22 cellular contexts compared by ENCODE assay signal in genomic region chr10:121530481-121531075, GRCh38.
DNase-seq lines count a peak whose midpoint lies in the region; ATAC-seq, FAIRE-seq and TF ChIP-seq lines count a peak whose summit lies in the region.
"Had no signal": no experiment of that assay in that cellular context is flagged by ENCODE, and none has a peak within 500 bp of the region (broad histone marks: within the 10 kb centered on the region; RNA-seq: fewer than 3 reads in every experiment).

No MANE protein-coding gene starts in this region.

- H3K36me3 Mint-ChIP-seq in MCF 10A (ENCODE audit: insufficient read depth, unreplicated experiment) (no peaks in the 10 kb centered on the region), progenitor cell of endocrine pancreas (ENCODE audit: insufficient read depth) (peaks cover 31% of the 10 kb centered on the region), immature natural killer cell (no peaks in the 10 kb centered on the region)
- H3K36me3 Mint-ChIP-seq in activated CD4-positive, alpha-beta T cell treated with anti-CD3 and anti-CD28 coated beads for 36 hours (ENCODE audit: low read depth): no peaks in the 10 kb centered on the region

- FAIRE-seq in HepG2 (lab: Jason Lieb, UNC): no peak

- H3K9me3 Mint-ChIP-seq in MCF 10A (ENCODE audit: unreplicated experiment) (no peaks in the 10 kb centered on the region), progenitor cell of endocrine pancreas (ENCODE audit: low read depth) (no peaks in the 10 kb centered on the region), immature natural killer cell (no peaks in the 10 kb centered on the region)
- H3K9me3 Mint-ChIP-seq in activated CD4-positive, alpha-beta T cell treated with anti-CD3 and anti-CD28 coated beads for 36 hours (ENCODE audit: low read depth): no peaks in the 10 kb centered on the region

- H3K4me1 ChIP-seq in breast epithelium (peaks cover 0 to 3% of the 10 kb centered on the region in 2 donors), HepG2 (ENCODE audit: insufficient read depth, low read length) (peaks cover 80% of the 10 kb centered on the region), Karpas-422 (ENCODE audit: low read length) (peaks cover 6% of the 10 kb centered on the region; the same call in 1 of the 2 replicates)

- DNase-seq in breast epithelium (ENCODE audit: low spot score in 2 of 2) (no peak), MCF 10A (ENCODE audit: unreplicated experiment) (no peak), HepG2 (ENCODE audit: low spot score) (no peak), progenitor cell of endocrine pancreas (ENCODE audit: low spot score, unreplicated experiment) (no peak), immature natural killer cell (no peak), Karpas-422 (no peak)
- no peak for DNase-seq in activated CD4-positive, alpha-beta T cell treated with anti-CD3 and anti-CD28 coated beads for 36 hours
- DNase-seq: AML-193, GF-D8, GM23248, KG1, NCI-H1417, NCI-H187, NCI-H2107, NCI-H2227 treated with DMSO at 0.1 percent for 48 hours, NCI-H524, NCI-H82, OCI-M1, SHP77 had no signal

- no peaks in the 10 kb centered on the region for H4K20me1 ChIP-seq in HepG2 (ENCODE audit: insufficient read depth, low read length)
- H4K20me1 ChIP-seq in Karpas-422 (ENCODE audit: insufficient read depth, low read depth, low read length): no peaks in the 10 kb centered on the region

- POLR2A ChIA-PET in MCF 10A (lab: Yijun Ruan, JAX): no interaction called here
- POLR2A ChIA-PET in HepG2 (lab: Yijun Ruan, JAX): interaction anchor here (1.4 kb wide), 1 partner anchor 487 kb away, joined by 3 read pairs; no protein-coding TSS in a partner anchor
- POLR2A ChIA-PET in activated CD4-positive, alpha-beta T cell treated with anti-CD3 and anti-CD28 coated beads for 36 hours (lab: Charles Lee): no interaction called here

- TF ChIP-seq CTCF in breast epithelium (IDR thresholded peaks at IDR 0.05) (no peak), MCF 10A (IDR thresholded peaks at IDR 0.05; ENCODE audit: unreplicated experiment) (no peak), HepG2 (CRISPR knock-in tag; IDR thresholded peaks at IDR 0.05) (no peak), progenitor cell of endocrine pancreas (IDR thresholded peaks at IDR 0.05; ENCODE audit: unreplicated experiment) (no peak)

- WGBS in HepG2 (ENCODE audit: low lambda C conversion rate): 79% methylated on average over 7 of the region's 7 CpGs

- TF ChIP-seq POLR2A in breast epithelium (IDR thresholded peaks at IDR 0.05) (no peak), HepG2 (IDR thresholded peaks at IDR 0.05; ENCODE audit: insufficient read depth in 1 of 2, low read depth in 2 of 2, low read length in 2 of 2) (no peak)

- H3K4me3 Mint-ChIP-seq in MCF 10A (ENCODE audit: unreplicated experiment) (no peak overlapping the region), progenitor cell of endocrine pancreas (ENCODE audit: low read depth) (peak overlapping the region; percentile 5), immature natural killer cell (no peak overlapping the region)
- H3K4me3 Mint-ChIP-seq in activated CD4-positive, alpha-beta T cell treated with anti-CD3 and anti-CD28 coated beads for 36 hours: no peak overlapping the region

- no peak overlapping the region for H3K27ac Mint-ChIP-seq in MCF 10A (ENCODE audit: low read depth, unreplicated experiment)
- peak overlapping the region; percentile 83 for H3K27ac Mint-ChIP-seq in progenitor cell of endocrine pancreas
- H3K27ac Mint-ChIP-seq in activated CD4-positive, alpha-beta T cell treated with anti-CD3 and anti-CD28 coated beads for 36 hours: no peak overlapping the region
- no peak overlapping the region for H3K27ac Mint-ChIP-seq in immature natural killer cell

- TF ChIP-seq RAD21 in HepG2 (CRISPR knock-in tag; IDR thresholded peaks at IDR 0.05): no peak

- in situ Hi-C loops in HepG2 (cut with HindIII; ENCODE audit: extremely low pct_ligation_motif_present, low pct_unique_long_range_greater_than_20kb): no loop called here

- no peaks in the 10 kb centered on the region for H3K36me3 ChIP-seq in breast epithelium
- H3K36me3 ChIP-seq in HepG2 (replicated peaks in 1 of 2; ENCODE audit: control insufficient read depth in 1 of 2, insufficient read depth in 2 of 2, low read length in 2 of 2): no peaks in the 10 kb centered on the region
- H3K36me3 ChIP-seq in Karpas-422 (ENCODE audit: insufficient read depth, low read length): no peaks in the 10 kb centered on the region

- H3K9me2 ChIP-seq in Karpas-422 (replicated peaks; ENCODE audit: insufficient read depth, low read length): no peaks in the 10 kb centered on the region

- H2AFZ ChIP-seq in HepG2 (ENCODE audit: low read length) (no peak overlapping the region), Karpas-422 (ENCODE audit: low read length) (no peak overlapping the region)
- H2AFZ ChIP-seq: GM23248 had no signal

- no peaks in the 10 kb centered on the region for H3K27me3 Mint-ChIP-seq in MCF 10A (ENCODE audit: insufficient read depth, unreplicated experiment)
- no peaks in the 10 kb centered on the region for H3K27me3 Mint-ChIP-seq in progenitor cell of endocrine pancreas
- H3K27me3 Mint-ChIP-seq in activated CD4-positive, alpha-beta T cell treated with anti-CD3 and anti-CD28 coated beads for 36 hours: peaks cover 3% of the 10 kb centered on the region
- peaks cover 0 to 6% (median 4%) of the 10 kb centered on the region in 3 donors for H3K27me3 Mint-ChIP-seq in immature natural killer cell (ENCODE audit: low read depth in 3 of 3)

- CTCF ChIA-PET in MCF 10A (lab: Yijun Ruan, JAX) (interaction anchor here (0.6 kb wide), 1 partner anchor 368 kb away, joined by 3 read pairs; no protein-coding TSS in a partner anchor), HepG2 (lab: Yijun Ruan, JAX; ENCODE audit: low intra/inter-chr PET ratio, low total read pairs) (no interaction called here)
- CTCF ChIA-PET in activated CD4-positive, alpha-beta T cell treated with anti-CD3 and anti-CD28 coated beads for 36 hours (lab: Charles Lee): no interaction called here

- no peaks in the 10 kb centered on the region for H3K4me1 Mint-ChIP-seq in MCF 10A (ENCODE audit: insufficient read depth, unreplicated experiment)
- H3K4me1 Mint-ChIP-seq in progenitor cell of endocrine pancreas (ENCODE audit: low read depth): peaks cover 69% of the 10 kb centered on the region
- H3K4me1 Mint-ChIP-seq in activated CD4-positive, alpha-beta T cell treated with anti-CD3 and anti-CD28 coated beads for 36 hours: no peaks in the 10 kb centered on the region
- H3K4me1 Mint-ChIP-seq in immature natural killer cell: no peaks in the 10 kb centered on the region

- H3K79me2 ChIP-seq in HepG2 (ENCODE audit: insufficient read depth, low read length): no peaks in the 10 kb centered on the region
- no peaks in the 10 kb centered on the region for H3K79me2 ChIP-seq in Karpas-422 (ENCODE audit: low read length)

- intact Hi-C loops in breast epithelium (cut with DNase I; ENCODE audit: low total_unique reads) (no loop called here), MCF 10A (cut with micrococcal nuclease) (no loop called here), HepG2 (cut with micrococcal nuclease; ENCODE audit: unreplicated experiment) (loop anchor here (1.0 to 2.0 kb wide), 2 partner anchors 7 to 66 kb away; no protein-coding TSS in a partner anchor)
- intact Hi-C loops in activated CD4-positive, alpha-beta T cell treated with anti-CD3 and anti-CD28 coated beads for 36 hours (cut with DNase I, micrococcal nuclease): no loop called here

- H3K9me3 ChIP-seq in breast epithelium: no peaks in the 10 kb centered on the region
- H3K9me3 ChIP-seq in HepG2 (ENCODE audit: low read length): no peaks in the 10 kb centered on the region
- no peaks in the 10 kb centered on the region for H3K9me3 ChIP-seq in Karpas-422 (ENCODE audit: low read length)

- no peak overlapping the region for H3K4me3 ChIP-seq in breast epithelium
- H3K4me3 ChIP-seq in HepG2 (replicated peaks in 1 of 3; ENCODE audit: insufficient read depth in 1 of 3, low read depth in 2 of 3, low read length in 3 of 3): peak overlapping the region; percentile 29 to 58 (median 44); a peak in 5 of 6 replicates
- no peak overlapping the region for H3K4me3 ChIP-seq in Karpas-422 (ENCODE audit: low read length)
- H3K4me3 ChIP-seq: GM23248 had no signal

- BruUV-seq in MCF 10A (replicated peaks; lab: Mats Ljungman, UMichigan) (no TSS peak), HepG2 (replicated peaks; lab: Mats Ljungman, UMichigan) (TSS peak; percentile 77)

- no peaks in the 10 kb centered on the region for H3K27me3 ChIP-seq in breast epithelium
- H3K27me3 ChIP-seq in HepG2 (ENCODE audit: control insufficient read depth in 1 of 2, insufficient read depth in 2 of 2, low read length in 2 of 2): no peaks in the 10 kb centered on the region
- H3K27me3 ChIP-seq in Karpas-422 (ENCODE audit: low read length): no peaks in the 10 kb centered on the region

- ATAC-seq in HepG2 (no peak), HG03460 (IDR thresholded peaks at IDR 0.05; ENCODE audit: unreplicated experiment) (no peak)
- no peak for ATAC-seq in activated CD4-positive, alpha-beta T cell treated with anti-CD3 and anti-CD28 coated beads for 36 hours
- ATAC-seq: HCT116 had no signal

- H3K27ac ChIP-seq in breast epithelium: peak overlapping the region; percentile 38 to 65
- peak overlapping the region; percentile 78 for H3K27ac ChIP-seq in HepG2 (ENCODE audit: extremely low read length, insufficient read depth, low read length)
- no peak overlapping the region for H3K27ac ChIP-seq in Karpas-422 (ENCODE audit: low read length)
- H3K27ac ChIP-seq: 22Rv1, GM23248 had no signal

- no peak for TF ChIP-seq EP300 in HepG2 (IDR thresholded peaks at IDR 0.05; ENCODE audit: low read depth in 2 of 2, low read length in 2 of 2)
- TF ChIP-seq EP300 in HepG2 (CRISPR knock-in tag; IDR thresholded peaks at IDR 0.05; ENCODE audit: borderline replicate concordance): no peak

- H3K9ac ChIP-seq in HepG2 (ENCODE audit: insufficient read depth, low read depth, low read length): peak overlapping the region; percentile 51
- H3K9ac ChIP-seq in Karpas-422 (ENCODE audit: low read length): no peak overlapping the region
- H3K9ac ChIP-seq: GM23248 had no signal

- peak overlapping the region; percentile 80 for H3K4me2 ChIP-seq in HepG2 (ENCODE audit: low read depth, low read length)
- no peak overlapping the region for H3K4me2 ChIP-seq in Karpas-422 (ENCODE audit: low read depth, low read length, poor library complexity, severe bottlenecking)

TF ChIP-seq in HepG2, 621 proteins besides CTCF, POLR2A, EP300 and RAD21 (continues in another document):
- no peak for TF ChIP-seq ATF5 (CRISPR knock-in tag; IDR thresholded peaks at IDR 0.05; ENCODE audit: low read depth)
- TF ChIP-seq ZBTB7B (CRISPR knock-in tag; IDR thresholded peaks at IDR 0.05): no peak

Comparison
In these comparisons a context has a peak if more than half of its experiments do, and no peak if none do; other contexts are left out.
1. H3K4me3 ChIP-seq: peak in HepG2 (3 of 3); none in breast epithelium (0 of 3) and Karpas-422 (single experiment).